ENCODE assay signal across 19 cellular contexts in genomic region chr4:10048931-10049655, GRCh38. TPM values are rescaled to one million over a fixed set of nuclear protein-coding genes. Genes with fewer than 3 reads are reported as not detected.
DNase-seq lines count a peak whose midpoint lies in the region; ATAC-seq and TF ChIP-seq lines count a peak whose summit lies in the region.
"Had no signal": no experiment of that assay in that cellular context is flagged by ENCODE, and none has a peak within 500 bp of the region (broad histone marks: within the 10 kb centered on the region; RNA-seq: fewer than 3 reads in every experiment).

No MANE protein-coding gene starts in this region.

- no peak overlapping the region for H3K27ac Mint-ChIP-seq in osteocyte (ENCODE audit: unreplicated experiment)

- ATAC-seq in HCT116 (no peak), foreskin keratinocyte (peak; percentile 53), HG03439 (IDR thresholded peaks at IDR 0.05; ENCODE audit: unreplicated experiment) (no peak), HG03460 (IDR thresholded peaks at IDR 0.05; ENCODE audit: unreplicated experiment) (no peak), GM18519 (IDR thresholded peaks at IDR 0.05; ENCODE audit: low FRiP score, unreplicated experiment) (no peak)
- ATAC-seq: A549 had no signal

- peaks cover 25 to 42% of the 10 kb centered on the region in 2 experiments for H3K4me1 ChIP-seq in HCT116 (ENCODE audit: control insufficient read depth in 1 of 2, insufficient read depth in 2 of 2, low read length in 2 of 2)
- H3K4me1 ChIP-seq in foreskin keratinocyte, result peaks cover 15% of the 10 kb centered on the region

- H3K36me3 ChIP-seq in HCT116 (ENCODE audit: control insufficient read depth in 1 of 2, insufficient read depth in 2 of 2, low read length in 2 of 2), result no peaks in the 10 kb centered on the region
- H3K36me3 ChIP-seq: MG63 had no signal

- no peaks in the 10 kb centered on the region for H3K27me3 Mint-ChIP-seq in osteocyte (ENCODE audit: unreplicated experiment)

- no peak for TF ChIP-seq POLR2A in HCT116 (IDR thresholded peaks at IDR 0.05; ENCODE audit: borderline replicate concordance, extremely low read depth, insufficient read depth, insufficient read length)

- no peaks in the 10 kb centered on the region for H3K36me3 Mint-ChIP-seq in osteocyte (ENCODE audit: unreplicated experiment)

- intact Hi-C loops in HCT116 (cut with micrococcal nuclease), result no loop called here

- no peak overlapping the region for H3K4me3 Mint-ChIP-seq in osteocyte (ENCODE audit: unreplicated experiment)

- BruUV-seq in HCT116 (replicated peaks; lab: Mats Ljungman, UMichigan), result no TSS peak

- TF ChIP-seq RAD21 in HCT116 (IDR thresholded peaks at IDR 0.05; ENCODE audit: low read depth), result no peak

- DNase-seq in HCT116 (ENCODE audit: low read depth, low spot score) (no peak), NCI-H345 treated with DMSO at 0.1 percent for 48 hours (lab: John Stamatoyannopoulos, UW; ENCODE audit: unreplicated experiment) (peak; percentile 12), foreskin keratinocyte (peak; percentile 61 to 76), osteocyte (ENCODE audit: extremely low spot score, unreplicated experiment) (peak; percentile 27), HK-2 (ENCODE audit: unreplicated experiment) (no peak)
- DNase-seq: GOT3, MG63, NCI-H1092 treated with DMSO at 0.1 percent for 48 hours, NCI-H1694 treated with DMSO at 0.1 percent for 48 hours, NCI-H2107, NCI-H2227 treated with DMSO at 0.1 percent for 48 hours, NCI-H526 treated with DMSO at 0.1 percent for 48 hours, OCI-M1 had no signal

- no peaks in the 10 kb centered on the region for H3K79me2 ChIP-seq in HCT116 (ENCODE audit: insufficient read depth, low read length)

- no peaks in the 10 kb centered on the region for H4K20me1 ChIP-seq in HCT116 (ENCODE audit: insufficient read depth)

- no peak overlapping the region for H3K9ac ChIP-seq in HCT116 (ENCODE audit: low read length)
- H3K9ac ChIP-seq: KMS-11 had no signal

- H2AFZ ChIP-seq in HCT116 (ENCODE audit: low read depth, low read length, poor library complexity, severe bottlenecking), result no peak overlapping the region

- RAD21 ChIA-PET in HCT116 (lab: Charles Lee; ENCODE audit: low non-redundant PET in 1 of 2, low total read pairs in 2 of 2, uncharacterized antibody in 2 of 2, unreplicated experiment in 2 of 2), result no interaction called here

- no peaks in the 10 kb centered on the region for H3K9me2 ChIP-seq in HCT116 (ENCODE audit: insufficient read depth)

- H3K9me3 Mint-ChIP-seq in osteocyte (ENCODE audit: unreplicated experiment), result no peaks in the 10 kb centered on the region

- peak overlapping the region; percentile 35 for H3K4me2 ChIP-seq in HCT116 (ENCODE audit: low read length)
- H3K4me2 ChIP-seq: A549, KMS-11 had no signal

- no peak for TF ChIP-seq CTCF in HCT116 (IDR thresholded peaks at IDR 0.05 in 2 of 3, conservative IDR thresholded peaks at IDR 0.05 in 1 of 3; ENCODE audit: borderline replicate concordance in 1 of 3, insufficient read depth in 1 of 3, low read depth in 2 of 3, low read length in 2 of 3)
- no peak for TF ChIP-seq CTCF in foreskin keratinocyte (conservative IDR thresholded peaks at IDR 0.05)
- TF ChIP-seq CTCF in osteocyte (IDR thresholded peaks at IDR 0.05), result no peak

- POLR2A ChIA-PET in HCT116 (lab: Charles Lee), result no interaction called here

- H3K27me3 ChIP-seq in HCT116 (ENCODE audit: insufficient read depth, low read length) (no peaks in the 10 kb centered on the region), foreskin keratinocyte (no peaks in the 10 kb centered on the region)
- H3K27me3 ChIP-seq: MG63 had no signal

- no peak overlapping the region for H3K4me3 ChIP-seq in HCT116 (replicated peaks in 1 of 2; ENCODE audit: low read depth in 1 of 2, low read length in 2 of 2)
- H3K4me3 ChIP-seq: A549, MG63 had no signal

- CTCF ChIA-PET in HCT116 (lab: Charles Lee), result no interaction called here

- no peak overlapping the region for H3K27ac ChIP-seq in HCT116 (ENCODE audit: low read depth, low read length)
- H3K27ac ChIP-seq in foreskin keratinocyte, result no peak overlapping the region
- H3K27ac ChIP-seq: A549, KMS-11 had no signal

- no peaks in the 10 kb centered on the region for H3K9me3 ChIP-seq in HCT116 (ENCODE audit: control insufficient read depth in 1 of 2, insufficient read depth in 1 of 2, low read depth in 1 of 2, low read length in 2 of 2)
- H3K9me3 ChIP-seq: A549, MG63 had no signal

- no peaks in the 10 kb centered on the region for H3K4me1 Mint-ChIP-seq in osteocyte (ENCODE audit: unreplicated experiment)

TF ChIP-seq in HCT116, 20 proteins besides CTCF, POLR2A, EP300 and RAD21:
- TF ChIP-seq CEBPB (IDR thresholded peaks at IDR 0.05; ENCODE audit: low read depth) (no peak), MAX (IDR thresholded peaks at IDR 0.05) (no peak), CBX3 (IDR thresholded peaks at IDR 0.05; ENCODE audit: low read depth) (no peak)
TF ChIP-seq in HCT116: peak in this region for 0.

RNA-seq across cellular contexts. Expression of gene SLC2A9, which starts 27.8 kb away (rescaled TPM):
- total RNA-seq in HCT116 (2021; ENCODE audit: unreplicated experiment), result 2.2 TPM
- polyA plus RNA-seq in HCT116 (2012), result 1.2 and 1.7 TPM in 2 replicates
- 33.2 and 43.9 TPM in 2 replicates for total RNA-seq in foreskin keratinocyte
- polyA plus RNA-seq in foreskin keratinocyte, result 19.0 and 25.4 TPM in 2 replicates
- total RNA-seq in osteocyte, result 0.31 and 0.43 TPM in 2 replicates
- total RNA-seq: RPMI7951 had no signal

Comparison
In these comparisons a context has a peak if more than half of its experiments do, and no peak if none do; other contexts are left out.
1. DNase-seq: peak in NCI-H345 treated with DMSO at 0.1 percent for 48 hours (single experiment), foreskin keratinocyte (2 of 2) and osteocyte (single experiment); none in HCT116 (single experiment) and HK-2 (single experiment).
2. RNA of gene SLC2A9, which starts 27.8 kb away (total RNA-seq): 33.2 to 43.9 TPM in foreskin keratinocyte; 2.2 TPM in HCT116 (single experiment) and 0.31 to 0.43 TPM in osteocyte; every median in the first group is over 10 times any median in the second.